ENCODE assay signal across 27 cellular contexts in the genomic region with DNA sequence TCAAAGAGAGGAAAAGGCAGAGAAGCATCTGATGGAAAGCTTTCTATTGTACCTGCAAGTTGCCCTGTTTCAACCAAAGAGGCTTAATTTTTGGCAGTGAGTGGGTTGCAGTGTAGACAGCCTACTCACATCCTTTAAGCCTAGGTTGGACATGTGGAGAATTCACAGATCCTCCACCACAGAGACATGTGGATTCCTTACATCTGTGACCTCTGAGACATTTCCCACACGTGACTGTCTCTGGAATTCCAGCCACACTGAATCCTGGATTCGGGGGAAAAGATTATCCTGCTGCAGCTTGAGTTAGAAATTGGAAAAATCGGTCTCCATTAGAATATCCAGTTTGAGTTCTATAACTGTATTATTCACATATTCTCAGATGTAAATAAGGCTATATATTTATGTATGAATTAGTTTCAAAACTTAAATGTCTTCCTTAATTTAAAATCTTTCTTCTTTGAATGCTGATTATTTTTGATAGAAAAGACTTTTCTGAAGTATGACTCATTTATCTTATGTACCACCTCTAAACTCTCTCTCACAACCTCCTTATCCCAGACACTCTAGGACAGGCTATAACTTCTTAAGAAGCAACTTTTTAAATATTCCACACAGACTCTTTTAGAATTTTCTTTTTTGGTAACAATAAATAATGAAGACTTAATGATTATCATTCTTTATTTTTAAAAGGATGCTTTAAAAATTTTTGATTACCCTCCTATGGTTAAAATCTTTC.
DNase-seq lines count a peak whose midpoint lies in the region; ATAC-seq, FAIRE-seq and TF ChIP-seq lines count a peak whose summit lies in the region.
"Had no signal": no experiment of that assay in that cellular context is flagged by ENCODE, and none has a peak within 500 bp of the region (broad histone marks: within the 10 kb centered on the region; RNA-seq: fewer than 3 reads in every experiment).

No MANE protein-coding gene starts in this region.

- dilution Hi-C loops in IMR-90 (cut with HindIII; ENCODE audit: low sequenced_read_pairs, unreplicated experiment) = no loop called here

- H2BK120ac ChIP-seq in IMR-90 (ENCODE audit: low read depth, low read length) = peak overlapping the region; percentile 20; the same call in 1 of the 2 replicates

- TF ChIP-seq CTCF in IMR-90 (conservative IDR thresholded peaks at IDR 0.05; ENCODE audit: low read depth, low read length) (no peak), chondrocyte (IDR thresholded peaks at IDR 0.05) (no peak), osteocyte (IDR thresholded peaks at IDR 0.05) (no peak)

- no peak overlapping the region for H2AK9ac ChIP-seq in IMR-90 (replicated peaks; ENCODE audit: low read depth, low read length, poor library complexity)

- no peak overlapping the region for H2BK20ac ChIP-seq in IMR-90 (ENCODE audit: low read depth, low read length)

- no peak overlapping the region for H3K4ac ChIP-seq in IMR-90 (ENCODE audit: low read depth, low read length)

- CTCF ChIA-PET in IMR-90 (lab: Yijun Ruan, JAX) (interaction anchor here (0.6 to 1.8 kb wide), 2 partner anchors 14 to 77 kb away, joined by 3 to 4 read pairs; no protein-coding TSS in a partner anchor), HEK293T (lab: Yijun Ruan, JAX) (no interaction called here)

- peak overlapping the region; percentile 81 for H2AFZ ChIP-seq in IMR-90 (replicated peaks; ENCODE audit: low read length, poor library complexity)

- intact Hi-C loops in IMR-90 (cut with micrococcal nuclease) = no loop called here

- BruUV-seq in IMR-90 (replicated peaks; lab: Mats Ljungman, UMichigan) = no TSS peak

- ATAC-seq in IMR-90 (ENCODE audit: low read depth) = peak; percentile 44
- ATAC-seq: activated CD4-positive, alpha-beta T cell treated with anti-CD3 and anti-CD28 coated beads for 36 hours; K562; mucosa of descending colon had no signal

- H3K4me3 ChIP-seq in IMR-90 (ENCODE audit: insufficient read depth, low read depth, low read length) = no peak overlapping the region
- H3K4me3 ChIP-seq: K562, mucosa of descending colon, ovary, stomach, thyroid gland, vagina had no signal

- TF ChIP-seq POLR2A in IMR-90 (IDR thresholded peaks at IDR 0.05; ENCODE audit: low read depth, low read length) = no peak

- H3K4me3 Mint-ChIP-seq in chondrocyte (ENCODE audit: unreplicated experiment) = no peak overlapping the region
- no peak overlapping the region for H3K4me3 Mint-ChIP-seq in osteocyte (ENCODE audit: unreplicated experiment)
- H3K4me3 Mint-ChIP-seq: activated CD4-positive, alpha-beta T cell treated with anti-CD3 and anti-CD28 coated beads for 36 hours; activated T-cell treated with anti-CD3 and anti-CD28 coated beads, Interleukin-2, amount 50 U/mL, for 24 hours; nephron had no signal

- peak; percentile 74 for FAIRE-seq in G401.6 (lab: Jason Lieb, UNC)
- FAIRE-seq: D721Med, endothelial cell of umbilical vein, K562, small intestine had no signal

- no peak overlapping the region for H4K91ac ChIP-seq in IMR-90 (ENCODE audit: insufficient read depth, low read depth, low read length)

- H3K14ac ChIP-seq in IMR-90 (replicated peaks; ENCODE audit: low read depth, low read length) = no peak overlapping the region

- H3K23ac ChIP-seq in IMR-90 (ENCODE audit: low read depth, low read length) = no peak overlapping the region

- no peaks in the 10 kb centered on the region for H3K27me3 ChIP-seq in IMR-90 (ENCODE audit: control insufficient read depth, insufficient read depth, low read length)
- H3K27me3 ChIP-seq: ovary, stomach, thyroid gland, vagina had no signal

- peaks cover 25% of the 10 kb centered on the region for H3K4me1 Mint-ChIP-seq in chondrocyte (ENCODE audit: low read depth)
- H3K4me1 Mint-ChIP-seq in osteocyte (ENCODE audit: unreplicated experiment) = peaks cover 33% of the 10 kb centered on the region
- H3K4me1 Mint-ChIP-seq: activated CD4-positive, alpha-beta T cell treated with anti-CD3 and anti-CD28 coated beads for 36 hours; nephron had no signal

- peaks cover 2% of the 10 kb centered on the region for H3K36me3 Mint-ChIP-seq in chondrocyte (ENCODE audit: low read depth)
- peaks cover 12% of the 10 kb centered on the region for H3K36me3 Mint-ChIP-seq in osteocyte (ENCODE audit: unreplicated experiment)

- no peaks in the 10 kb centered on the region for H3K9me3 ChIP-seq in IMR-90 (ENCODE audit: control insufficient read depth, insufficient read depth, low read length)
- H3K9me3 ChIP-seq: mucosa of descending colon, ovary, thyroid gland, vagina had no signal

- no peaks in the 10 kb centered on the region; the same call in 1 of the 2 replicates for H3K9me1 ChIP-seq in IMR-90 (ENCODE audit: insufficient read depth, low read length)

- in situ Hi-C loops in IMR-90 (cut with MboI; ENCODE audit: low sequenced_read_pairs) = no loop called here

- no CpG with 5 or more reads among the region's 3 CpGs for WGBS in IMR-90 (ENCODE audit: extremely low coverage in 2 of 2, insufficient read length in 1 of 2), 2 experiments

- H3K4me1 ChIP-seq in IMR-90 (ENCODE audit: control insufficient read depth, insufficient read depth, low read length) = peaks cover 7% of the 10 kb centered on the region
- H3K4me1 ChIP-seq: thyroid gland, vagina had no signal

- no peak for TF ChIP-seq RAD21 in IMR-90 (IDR thresholded peaks at IDR 0.05; ENCODE audit: low read length)

- no peak overlapping the region for H4K8ac ChIP-seq in IMR-90 (ENCODE audit: low read depth in 2 of 2, low read length in 2 of 2)

- H3K9me3 Mint-ChIP-seq in chondrocyte (ENCODE audit: low read depth) (peaks cover 3% of the 10 kb centered on the region), osteocyte (ENCODE audit: unreplicated experiment) (no peaks in the 10 kb centered on the region)

- H4K20me1 ChIP-seq in IMR-90 (ENCODE audit: insufficient read depth, low read length) = no peaks in the 10 kb centered on the region

- H2AK5ac ChIP-seq in IMR-90 (ENCODE audit: low read depth, low read length) = no peak overlapping the region

- no peak overlapping the region for H3K56ac ChIP-seq in IMR-90 (ENCODE audit: extremely low read depth, insufficient read depth, low read length)

- peak; percentile 34 for DNase-seq in IMR-90
- DNase-seq in chondrocyte (ENCODE audit: low spot score) = no peak
- DNase-seq in osteocyte (ENCODE audit: extremely low spot score, unreplicated experiment) = no peak
- DNase-seq in HEK293T (ENCODE audit: extremely low spot score) = no peak
- DNase-seq in activated CD8-positive, alpha-beta memory T cell treated with anti-CD3 and anti-CD28 coated beads for 24 hours = no peak
- no peak for DNase-seq in NCI-H748 (lab: John Stamatoyannopoulos, UW; ENCODE audit: unreplicated experiment)
- no peak for DNase-seq in HK-2 (ENCODE audit: unreplicated experiment)
- DNase-seq: activated CD4-positive, alpha-beta T cell treated with anti-CD3 and anti-CD28 coated beads for 36 hours; activated gamma-delta T cell treated with Interleukin-2 at 50 U/mL for 16 hours; activated T-cell treated with anti-CD3 and anti-CD28 coated beads, Interleukin-2, amount 50 U/mL, for 24 hours; mucosa of descending colon; NCI-H1417; NCI-H2029 treated with DMSO at 0.1 percent for 48 hours; NCI-H2227 treated with DMSO at 0.1 percent for 48 hours; NCI-H748 treated with DMSO at 0.1 percent for 48 hours; ovary; small intestine; stimulated activated CD4-positive, alpha-beta T cell treated with anti-CD3 and anti-CD28 coated beads, Interleukin-1b, Interleukin-23, amount 100 ng/mL, for 48 hours; stomach; thyroid gland had no signal

- H3K18ac ChIP-seq in IMR-90 (ENCODE audit: low read depth, low read length) = no peak overlapping the region

- H2BK5ac ChIP-seq in IMR-90 (ENCODE audit: low read depth, low read length, poor library complexity, severe bottlenecking) = no peak overlapping the region

- POLR2A ChIA-PET in IMR-90 (lab: Charles Lee; ENCODE audit: unreplicated experiment) = interaction anchor here (0.6 kb wide), 1 partner anchor 665 kb away, joined by 3 read pairs; no protein-coding TSS in a partner anchor
- POLR2A ChIA-PET in HEK293T (lab: Yijun Ruan, JAX) = no interaction called here

- H3K9ac ChIP-seq in IMR-90 (ENCODE audit: low read depth, low read length) = no peak overlapping the region

- H2BK15ac ChIP-seq in IMR-90 (ENCODE audit: low read depth, low read length) = no peak overlapping the region

- no peak overlapping the region for H3K27ac ChIP-seq in IMR-90 (ENCODE audit: insufficient read depth, low read length)
- H3K27ac ChIP-seq: ovary, RWPE1, stomach, thyroid gland, vagina had no signal

- H4K5ac ChIP-seq in IMR-90 (ENCODE audit: low read depth, low read length) = no peak overlapping the region

- no peaks in the 10 kb centered on the region for H3K79me1 ChIP-seq in IMR-90 (ENCODE audit: low read depth in 1 of 2, low read length in 2 of 2)

- H3K27ac Mint-ChIP-seq in chondrocyte (ENCODE audit: unreplicated experiment) = peak overlapping the region; percentile 22
- peak overlapping the region; percentile 3 for H3K27ac Mint-ChIP-seq in osteocyte (ENCODE audit: unreplicated experiment)
- H3K27ac Mint-ChIP-seq: activated CD4-positive, alpha-beta T cell treated with anti-CD3 and anti-CD28 coated beads for 36 hours; activated T-cell treated with anti-CD3 and anti-CD28 coated beads, Interleukin-2, amount 50 U/mL, for 24 hours; nephron had no signal

- no peak overlapping the region for H3K4me2 ChIP-seq in IMR-90 (ENCODE audit: low read depth, low read length)

- no peaks in the 10 kb centered on the region for H3K36me3 ChIP-seq in IMR-90 (ENCODE audit: control insufficient read depth, insufficient read depth, low read length)
- H3K36me3 ChIP-seq: ovary, stomach, thyroid gland, vagina had no signal

- no peaks in the 10 kb centered on the region for H3K27me3 Mint-ChIP-seq in chondrocyte (ENCODE audit: low read depth)
- no peaks in the 10 kb centered on the region for H3K27me3 Mint-ChIP-seq in osteocyte (ENCODE audit: unreplicated experiment)
- H3K27me3 Mint-ChIP-seq: activated CD4-positive, alpha-beta T cell treated with anti-CD3 and anti-CD28 coated beads for 36 hours; activated T-cell treated with anti-CD3 and anti-CD28 coated beads, Interleukin-2, amount 50 U/mL, for 24 hours had no signal

TF ChIP-seq in IMR-90, 13 proteins besides CTCF, POLR2A, EP300 and RAD21 (continues in another document):
- no peak for TF ChIP-seq SMC3 (IDR thresholded peaks at IDR 0.05; ENCODE audit: low read depth, low read length)

TF ChIP-seq in HEK293T, 16 proteins besides CTCF, POLR2A, EP300 and RAD21 (continues in another document):
- TF ChIP-seq ZNF384 (IDR thresholded peaks at IDR 0.05) = no peak
- TF ChIP-seq LEF1 (IDR thresholded peaks at IDR 0.05; ENCODE audit: borderline replicate concordance) = no peak
- no peak for TF ChIP-seq ELF4 (IDR thresholded peaks at IDR 0.05)
- no peak for TF ChIP-seq SUZ12 (IDR thresholded peaks at IDR 0.05)
- no peak for TF ChIP-seq SP1 (IDR thresholded peaks at IDR 0.05)
- TF ChIP-seq BHLHE40 (IDR thresholded peaks at IDR 0.05; ENCODE audit: borderline replicate concordance) = no peak
- no peak for TF ChIP-seq L3MBTL2 (conservative IDR thresholded peaks at IDR 0.05)
- TF ChIP-seq HDGF (IDR thresholded peaks at IDR 0.05; ENCODE audit: borderline replicate concordance) = no peak
- no peak for TF ChIP-seq FOXA1 (IDR thresholded peaks at IDR 0.05)
- TF ChIP-seq TARDBP (IDR thresholded peaks at IDR 0.05) = no peak
- no peak for TF ChIP-seq CTBP1 (IDR thresholded peaks at IDR 0.05; ENCODE audit: borderline replicate concordance)
